In genomic region chr17:79996291-79996690, GRCh38 we compare ENCODE assay signal across 16 cellular contexts. TPM values are rescaled to one million over a fixed set of nuclear protein-coding genes. Genes with fewer than 3 reads are reported as not detected.
DNase-seq lines count a peak whose midpoint lies in the region; ATAC-seq and TF ChIP-seq lines count a peak whose summit lies in the region.
"Had no signal": no experiment of that assay in that cellular context is flagged by ENCODE, and none has a peak within 500 bp of the region (broad histone marks: within the 10 kb centered on the region; RNA-seq: fewer than 3 reads in every experiment).

No MANE protein-coding gene starts in this region.

- no peak for ATAC-seq in activated naive CD8-positive, alpha-beta T cell treated with anti-CD3 and anti-CD28 coated beads, Interleukin-2, amount 50 U/mL, for 24 hours
- no peak for ATAC-seq in stimulated activated naive CD8-positive, alpha-beta T cell treated with anti-CD3 and anti-CD28 coated beads, Interleukin-15, amount 100 ng/mL, for 72 hours
- ATAC-seq in GM19397 (IDR thresholded peaks at IDR 0.05; ENCODE audit: unreplicated experiment) (no peak), heart right ventricle (no peak)
- ATAC-seq: left lobe of liver had no signal

- no peak for DNase-seq in activated naive CD4-positive, alpha-beta T cell treated with anti-CD3 and anti-CD28 coated beads, Interleukin-2, amount 10 ng/mL, durations not matched to agents 7 days and 5 days
- no peak for DNase-seq in activated naive CD4-positive, alpha-beta T cell treated with Interleukin-2 at 50 U/mL for 16 hours
- DNase-seq in NOMO-1 treated with dmso at 0.1 percent for 144 hours (lab: John Stamatoyannopoulos, UW; ENCODE audit: unreplicated experiment) (peak; percentile 21), erythroblast (lab: John Stamatoyannopoulos, UW) (no peak), heart right ventricle (no peak)
- no peak for DNase-seq in activated naive CD8-positive, alpha-beta T cell treated with anti-CD3 and anti-CD28 coated beads, Interleukin-2, amount 50 U/mL, for 24 hours
- DNase-seq in stimulated activated naive CD8-positive, alpha-beta T cell treated with anti-CD3 and anti-CD28 coated beads, Interleukin-15, amount 100 ng/mL, for 72 hours = no peak
- DNase-seq: MM.1S, NCI-H1930, NCI-H510A, SHP77 treated with DMSO at 0.1 percent for 48 hours, T1000 had no signal

- H3K9me3 ChIP-seq in heart right ventricle = no peaks in the 10 kb centered on the region
- H3K9me3 ChIP-seq: suprapubic skin had no signal

- CTCF ChIA-PET in activated naive CD4-positive, alpha-beta T cell treated with anti-CD3 and anti-CD28 coated beads, Interleukin-2, amount 10 ng/mL, durations not matched to agents 7 days and 5 days (lab: Charles Lee) = interaction anchor here (0.7 to 1.3 kb wide), 4 partner anchors 9 to 186 kb away, joined by 3 to 6 read pairs (median 4); no protein-coding TSS in a partner anchor

- WGBS in heart right ventricle, 2 donors = 91 to 94% methylated on average over 12 of the region's 12 CpGs

- no peak for TF ChIP-seq CTCF in heart right ventricle (IDR thresholded peaks at IDR 0.05)

- no peak overlapping the region for H3K4me3 ChIP-seq in heart right ventricle
- H3K4me3 ChIP-seq: suprapubic skin had no signal

- H3K36me3 Mint-ChIP-seq in activated naive CD4-positive, alpha-beta T cell treated with anti-CD3 and anti-CD28 coated beads, Interleukin-2, amount 10 ng/mL, durations not matched to agents 7 days and 5 days = no peaks in the 10 kb centered on the region
- no peaks in the 10 kb centered on the region for H3K36me3 Mint-ChIP-seq in activated naive CD8-positive, alpha-beta T cell treated with anti-CD3 and anti-CD28 coated beads, Interleukin-2, amount 50 U/mL, for 24 hours (ENCODE audit: low read depth)

- H3K4me1 Mint-ChIP-seq in activated naive CD4-positive, alpha-beta T cell treated with anti-CD3 and anti-CD28 coated beads, Interleukin-2, amount 10 ng/mL, durations not matched to agents 7 days and 5 days = peaks cover 62% of the 10 kb centered on the region
- H3K4me1 Mint-ChIP-seq in activated naive CD8-positive, alpha-beta T cell treated with anti-CD3 and anti-CD28 coated beads, Interleukin-2, amount 50 U/mL, for 24 hours = peaks cover 61% of the 10 kb centered on the region
- peaks cover 72% of the 10 kb centered on the region for H3K4me1 Mint-ChIP-seq in stimulated activated naive CD8-positive, alpha-beta T cell treated with anti-CD3 and anti-CD28 coated beads, Interleukin-15, amount 100 ng/mL, for 72 hours

- H3K27ac Mint-ChIP-seq in activated naive CD4-positive, alpha-beta T cell treated with anti-CD3 and anti-CD28 coated beads, Interleukin-2, amount 10 ng/mL, durations not matched to agents 7 days and 5 days = peak overlapping the region; percentile 98
- H3K27ac Mint-ChIP-seq in activated naive CD8-positive, alpha-beta T cell treated with anti-CD3 and anti-CD28 coated beads, Interleukin-2, amount 50 U/mL, for 24 hours = peak overlapping the region; percentile 95
- peak overlapping the region; percentile 37 to 97 for H3K27ac Mint-ChIP-seq in stimulated activated naive CD8-positive, alpha-beta T cell treated with anti-CD3 and anti-CD28 coated beads, Interleukin-15, amount 100 ng/mL, for 72 hours

- H3K9me3 Mint-ChIP-seq in activated naive CD4-positive, alpha-beta T cell treated with anti-CD3 and anti-CD28 coated beads, Interleukin-2, amount 10 ng/mL, durations not matched to agents 7 days and 5 days = no peaks in the 10 kb centered on the region
- H3K9me3 Mint-ChIP-seq in activated naive CD8-positive, alpha-beta T cell treated with anti-CD3 and anti-CD28 coated beads, Interleukin-2, amount 50 U/mL, for 24 hours = no peaks in the 10 kb centered on the region
- peaks cover 0 to 4% of the 10 kb centered on the region in 2 donors for H3K9me3 Mint-ChIP-seq in stimulated activated naive CD8-positive, alpha-beta T cell treated with anti-CD3 and anti-CD28 coated beads, Interleukin-15, amount 100 ng/mL, for 72 hours
- H3K9me3 Mint-ChIP-seq: activated T-cell treated with anti-CD3 and anti-CD28 coated beads, Interleukin-2, amount 50 U/mL, for 4 hours had no signal

- TF ChIP-seq POLR2A in erythroblast (IDR thresholded peaks at IDR 0.05; ENCODE audit: low read length) = no peak

- peaks cover 8% of the 10 kb centered on the region for H3K27me3 Mint-ChIP-seq in activated naive CD4-positive, alpha-beta T cell treated with anti-CD3 and anti-CD28 coated beads, Interleukin-2, amount 10 ng/mL, durations not matched to agents 7 days and 5 days
- H3K27me3 Mint-ChIP-seq in activated naive CD8-positive, alpha-beta T cell treated with anti-CD3 and anti-CD28 coated beads, Interleukin-2, amount 50 U/mL, for 24 hours = no peaks in the 10 kb centered on the region
- no peaks in the 10 kb centered on the region for H3K27me3 Mint-ChIP-seq in stimulated activated naive CD8-positive, alpha-beta T cell treated with anti-CD3 and anti-CD28 coated beads, Interleukin-15, amount 100 ng/mL, for 72 hours

- H3K27ac ChIP-seq in heart right ventricle = peak overlapping the region in 1 of 10 donors; percentile 85
- H3K27ac ChIP-seq: suprapubic skin had no signal

- peaks cover 19 to 52% (median 29%) of the 10 kb centered on the region in 9 donors for H3K4me1 ChIP-seq in heart right ventricle

- H3K27me3 ChIP-seq in heart right ventricle = no peaks in the 10 kb centered on the region
- H3K27me3 ChIP-seq: suprapubic skin had no signal

- intact Hi-C loops in heart right ventricle (cut with DNase I) = loop anchor here in 3 of 10 donors (10.0 kb wide), 1 partner anchor 251 kb away; no protein-coding TSS in a partner anchor

- H3K4me3 Mint-ChIP-seq in activated naive CD4-positive, alpha-beta T cell treated with anti-CD3 and anti-CD28 coated beads, Interleukin-2, amount 10 ng/mL, durations not matched to agents 7 days and 5 days = no peak overlapping the region
- H3K4me3 Mint-ChIP-seq in activated naive CD8-positive, alpha-beta T cell treated with anti-CD3 and anti-CD28 coated beads, Interleukin-2, amount 50 U/mL, for 24 hours = no peak overlapping the region
- peak overlapping the region; percentile 74 to 78 for H3K4me3 Mint-ChIP-seq in stimulated activated naive CD8-positive, alpha-beta T cell treated with anti-CD3 and anti-CD28 coated beads, Interleukin-15, amount 100 ng/mL, for 72 hours

- peaks cover 0 to 2% (median 0%) of the 10 kb centered on the region in 9 donors for H3K36me3 ChIP-seq in heart right ventricle
- H3K36me3 ChIP-seq: suprapubic skin had no signal

RNA-seq across cellular contexts. Expression of gene TBC1D16, which starts 39.4 kb away (rescaled TPM):
- total RNA-seq in heart right ventricle = 10 to 100 TPM; 13.5 to 23.3 (median 17.7) TPM
- 1 to 10 TPM; 4.8 to 5.7 TPM for polyA plus RNA-seq in heart right ventricle

RNA-seq across cellular contexts. Expression of gene CCDC40, which starts 40.2 kb away (rescaled TPM):
- total RNA-seq in heart right ventricle = 1 to 10 TPM; 3.4 to 8.9 (median 6.8) TPM
- polyA plus RNA-seq in heart right ventricle = 1 to 10 TPM; 2.0 to 5.8 TPM

Comparison
In these comparisons a context has a peak if more than half of its experiments do, and no peak if none do; other contexts are left out.
1. H3K4me3 Mint-ChIP-seq: peak in stimulated activated naive CD8-positive, alpha-beta T cell treated with anti-CD3 and anti-CD28 coated beads, Interleukin-15, amount 100 ng/mL, for 72 hours (2 of 2); none in activated naive CD4-positive, alpha-beta T cell treated with anti-CD3 and anti-CD28 coated beads, Interleukin-2, amount 10 ng/mL, durations not matched to agents 7 days and 5 days (single experiment) and activated naive CD8-positive, alpha-beta T cell treated with anti-CD3 and anti-CD28 coated beads, Interleukin-2, amount 50 U/mL, for 24 hours (single experiment).
2. Peak in every context shown above with its lines, with median percentiles within 50 percentile points of each other: H3K27ac Mint-ChIP-seq.